ENCODE assay signal across 8 cellular contexts in the genomic region with DNA sequence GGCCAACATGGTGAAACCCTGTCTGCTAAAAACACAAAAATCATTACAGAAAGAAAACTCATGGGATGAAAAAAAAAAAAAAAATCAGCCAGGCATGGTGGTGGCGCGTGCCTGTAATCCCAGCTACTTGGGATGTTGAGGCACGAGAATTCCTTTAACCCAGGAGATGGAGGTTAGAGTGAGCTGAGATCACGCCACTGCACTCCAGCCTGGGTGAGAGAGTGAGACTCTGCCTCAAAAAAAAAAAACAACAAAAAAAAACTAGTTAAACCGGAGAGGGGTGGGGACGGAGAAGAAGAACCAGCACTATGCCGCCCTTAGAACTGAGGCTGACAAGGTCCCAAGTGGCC. TPM values are rescaled to one million over a fixed set of nuclear protein-coding genes. Genes with fewer than 3 reads are reported as not detected.
DNase-seq lines count a peak whose midpoint lies in the region; ATAC-seq, FAIRE-seq and TF ChIP-seq lines count a peak whose summit lies in the region.
"Had no signal": no experiment of that assay in that cellular context is flagged by ENCODE, and none has a peak within 500 bp of the region (broad histone marks: within the 10 kb centered on the region; RNA-seq: fewer than 3 reads in every experiment).

No MANE protein-coding gene starts in this region.

- intact Hi-C loops in CD4-positive, alpha-beta T cell (cut with DNase I, micrococcal nuclease) = loop anchor here in 1 of 2 experiments (1.0 to 10.0 kb wide), 2 partner anchors 9 to 156 kb away; a partner anchor contains a TSS
- intact Hi-C loops in GM12878 (cut with micrococcal nuclease; ENCODE audit: unreplicated experiment) = loop anchor here (5.0 kb wide), 1 partner anchor 41 kb away; a partner anchor contains a TSS

- H3K4me1 Mint-ChIP-seq in CD4-positive, alpha-beta T cell (ENCODE audit: low read depth) = peaks cover 15% of the 10 kb centered on the region

- WGBS in GM12878 (ENCODE audit: insufficient coverage, insufficient replicate concordance, low lambda C conversion rate, missing lambda C conversion rate) = 89% methylated on average over 6 of the region's 7 CpGs
- WGBS in neuronal stem cell (ENCODE audit: extremely low coverage in 2 of 2, insufficient read length in 2 of 2, insufficient replicate concordance in 1 of 2), 2 donors = no CpG with 5 or more reads among the region's 7 CpGs

- no peak overlapping the region for H2AK5ac ChIP-seq in neuronal stem cell (ENCODE audit: low read depth, low read length)

- FAIRE-seq in GM12878 (lab: Jason Lieb, UNC) = no peak

- POLR2A ChIA-PET in CD4-positive, alpha-beta T cell (lab: Charles Lee) = interaction anchor here (0.9 to 3.1 kb wide), 7 partner anchors 9 to 98 kb away, joined by 3 to 26 read pairs (median 6); a partner anchor contains a TSS
- POLR2A ChIA-PET in GM12878 (lab: Charles Lee) = interaction anchor here (0.6 to 2.3 kb wide), 10 partner anchors 8 to 784 kb away, joined by 3 to 18 read pairs (median 3); a partner anchor contains a TSS

- no peak for TF ChIP-seq CTCF in CD4-positive, alpha-beta T cell (IDR thresholded peaks at IDR 0.05)
- no peak for TF ChIP-seq CTCF in GM12878 (IDR thresholded peaks at IDR 0.05 in 2 of 3, conservative IDR thresholded peaks at IDR 0.05 in 1 of 3; ENCODE audit: control insufficient read depth in 2 of 3, extremely low read depth in 1 of 3, insufficient read depth in 1 of 3, low read depth in 3 of 3, low read length in 3 of 3)

- H2AFZ ChIP-seq in GM12878 (ENCODE audit: control insufficient read depth, low read depth, low read length) (peak overlapping the region; percentile 77; the same call in 1 of the 2 replicates), neuronal stem cell (ENCODE audit: low read length) (peak overlapping the region; percentile 78)

- H3K36me3 Mint-ChIP-seq in CD4-positive, alpha-beta T cell (ENCODE audit: low read depth) = no peaks in the 10 kb centered on the region

- CTCF ChIA-PET in CD4-positive, alpha-beta T cell (lab: Charles Lee) = interaction anchor here (0.9 to 2.2 kb wide), 4 partner anchors 8 to 69 kb away, joined by 4 to 16 read pairs (median 6); a partner anchor contains a TSS
- CTCF ChIA-PET in GM12878 (lab: Yijun Ruan, JAX) = interaction anchor here (1.1 to 2.9 kb wide), 3 partner anchors 43 to 62 kb away, joined by 3 to 28 read pairs (median 6); a partner anchor contains a TSS

- RAD21 ChIA-PET in GM12878 (lab: Charles Lee; ENCODE audit: unreplicated experiment) = interaction anchor here (0.7 to 1.9 kb wide), 4 partner anchors 9 to 54 kb away, joined by 3 to 12 read pairs (median 6); a partner anchor contains a TSS

- BruUV-seq in GM12878 (replicated peaks; lab: Mats Ljungman, UMichigan) = no TSS peak

- H3K27me3 Mint-ChIP-seq in CD4-positive, alpha-beta T cell = peaks cover 5% of the 10 kb centered on the region

- no peak for TF ChIP-seq EP300 in GM12878 (IDR thresholded peaks at IDR 0.05; ENCODE audit: borderline replicate concordance in 1 of 2, control insufficient read depth in 1 of 2, low read depth in 2 of 2, low read length in 2 of 2)

- TF ChIP-seq RAD21 in GM12878 (IDR thresholded peaks at IDR 0.05; ENCODE audit: insufficient read depth, low read depth, low read length) = no peak

- H3K18ac ChIP-seq in neuronal stem cell (ENCODE audit: low read length) = no peak overlapping the region

- SMC1A ChIA-PET in GM12878 (lab: Charles Lee; ENCODE audit: uncharacterized antibody, unreplicated experiment) = interaction anchor here (0.6 to 2.0 kb wide), 5 partner anchors 8 to 169 kb away, joined by 3 to 9 read pairs (median 4); a partner anchor contains a TSS

- no peak overlapping the region for H4K91ac ChIP-seq in neuronal stem cell (ENCODE audit: low read depth, low read length, poor library complexity)

- no peaks in the 10 kb centered on the region for H3K9me3 ChIP-seq in CD4-positive, alpha-beta T cell (ENCODE audit: control insufficient read depth, low read length)
- H3K9me3 ChIP-seq in HUES48 (ENCODE audit: control insufficient read depth, insufficient read depth, low read length) = peaks cover under 1% of the 10 kb centered on the region; the same call in 1 of the 2 replicates
- H3K9me3 ChIP-seq in GM12878 (replicated peaks; ENCODE audit: control insufficient read depth, insufficient read depth, low read length) = peaks cover under 1% of the 10 kb centered on the region; the same call in 2 of the 3 replicates
- H3K9me3 ChIP-seq in neuronal stem cell (replicated peaks in 1 of 2; ENCODE audit: control insufficient read depth in 2 of 2, insufficient read depth in 1 of 2, low read depth in 1 of 2, low read length in 2 of 2) = peaks cover under 1 to 6% of the 10 kb centered on the region in 2 donors

- H3K4me3 ChIP-seq in HUES48 (ENCODE audit: low read depth, low read length) (no peak overlapping the region; the same call in 1 of the 2 replicates), GM12878 (no peak overlapping the region), neuronal stem cell (ENCODE audit: low read length in 2 of 2) (no peak overlapping the region)

- peak overlapping the region; percentile 28; the same call in 1 of the 2 replicates for H3K4me2 ChIP-seq in GM12878 (ENCODE audit: control insufficient read depth, insufficient read depth)
- H3K4me2 ChIP-seq in neuronal stem cell (ENCODE audit: insufficient read depth, low read length, poor library complexity, severe bottlenecking) = no peak overlapping the region

- H3K79me2 ChIP-seq in GM12878 (ENCODE audit: control insufficient read depth, insufficient read depth, low read length) = no peaks in the 10 kb centered on the region

- H3K9me3 Mint-ChIP-seq in CD4-positive, alpha-beta T cell = no peaks in the 10 kb centered on the region

- H3K14ac ChIP-seq in neuronal stem cell (ENCODE audit: low read length) = no peak overlapping the region

- H3K27ac ChIP-seq in CD4-positive, alpha-beta T cell (ENCODE audit: low read depth, low read length) = peak overlapping the region; percentile 2
- H3K27ac ChIP-seq in HUES48 (ENCODE audit: low read depth, low read length) (peak overlapping the region; percentile 42), GM12878 (ENCODE audit: control insufficient read depth, insufficient read depth) (no peak overlapping the region), neuronal stem cell (replicated peaks; ENCODE audit: low read length) (no peak overlapping the region)

- no peak for DNase-seq in CD4-positive, alpha-beta T cell
- DNase-seq in GM12878 (ENCODE audit: low read depth, low spot score) (no peak), neuronal stem cell (ENCODE audit: low spot score) (no peak), HuH-7.5 (ENCODE audit: low spot score) (no peak), germinal center (ENCODE audit: low spot score) (no peak)

- no peak overlapping the region for H3K23ac ChIP-seq in neuronal stem cell (ENCODE audit: low read depth, low read length, poor library complexity)

- H3K4me1 ChIP-seq in HUES48 (ENCODE audit: control insufficient read depth, insufficient read depth, low read length) = peaks cover 14% of the 10 kb centered on the region
- H3K4me1 ChIP-seq in GM12878 (ENCODE audit: control insufficient read depth, insufficient read depth, low read length) = peaks cover 18% of the 10 kb centered on the region
- peaks cover 15 to 35% of the 10 kb centered on the region in 2 donors for H3K4me1 ChIP-seq in neuronal stem cell (ENCODE audit: control insufficient read depth in 2 of 2, insufficient read depth in 1 of 2, low read depth in 1 of 2, low read length in 2 of 2)

- H3K9ac ChIP-seq in HUES48 (ENCODE audit: low read depth, low read length) = no peak overlapping the region
- no peak overlapping the region; the same call in 1 of the 2 replicates for H3K9ac ChIP-seq in GM12878 (ENCODE audit: control insufficient read depth, insufficient read depth, low read length)
- no peak overlapping the region for H3K9ac ChIP-seq in neuronal stem cell (ENCODE audit: low read depth, low read length, poor library complexity)

- no peak for TF ChIP-seq POLR2A in GM12878 (IDR thresholded peaks at IDR 0.05; ENCODE audit: low read depth, low read length)

- H2BK15ac ChIP-seq in neuronal stem cell (ENCODE audit: low read length) = no peak overlapping the region

- no peak overlapping the region for H2BK120ac ChIP-seq in neuronal stem cell (ENCODE audit: low read depth, low read length)

- H2BK12ac ChIP-seq in neuronal stem cell (ENCODE audit: low read length) = no peak overlapping the region

- no peaks in the 10 kb centered on the region for H4K20me1 ChIP-seq in GM12878 (ENCODE audit: control insufficient read depth, insufficient read depth)

- no peaks in the 10 kb centered on the region for H3K36me3 ChIP-seq in HUES48 (ENCODE audit: control insufficient read depth, insufficient read depth, low read length)
- no peaks in the 10 kb centered on the region for H3K36me3 ChIP-seq in GM12878 (ENCODE audit: control insufficient read depth in 2 of 2, insufficient read depth in 2 of 2, low read length in 1 of 2)
- H3K36me3 ChIP-seq in neuronal stem cell (replicated peaks in 1 of 2; ENCODE audit: control insufficient read depth in 2 of 2, insufficient read depth in 2 of 2, low read length in 2 of 2) = no peaks in the 10 kb centered on the region

- ATAC-seq in CD4-positive, alpha-beta T cell (ENCODE audit: poor library complexity) = no peak
- no peak for ATAC-seq in GM12878
- ATAC-seq in HG03039 (IDR thresholded peaks at IDR 0.05; ENCODE audit: unreplicated experiment) = no peak

- H2BK5ac ChIP-seq in neuronal stem cell (ENCODE audit: low read length) = no peak overlapping the region

- in situ Hi-C loops in GM12878 (cut with MboI) = no loop called here

- H4K8ac ChIP-seq in neuronal stem cell (ENCODE audit: low read depth, low read length) = no peak overlapping the region

- peak overlapping the region; percentile 87 for H3K27ac Mint-ChIP-seq in CD4-positive, alpha-beta T cell

- peak overlapping the region; percentile 78 for H3K4me3 Mint-ChIP-seq in CD4-positive, alpha-beta T cell

- H3K79me1 ChIP-seq in neuronal stem cell (ENCODE audit: low read depth, low read length) = no peaks in the 10 kb centered on the region

- no peak overlapping the region for H3K4ac ChIP-seq in neuronal stem cell (ENCODE audit: low read length)

- no peaks in the 10 kb centered on the region for H3K27me3 ChIP-seq in CD4-positive, alpha-beta T cell (ENCODE audit: control insufficient read depth, insufficient read depth, low read length)
- H3K27me3 ChIP-seq in HUES48 (ENCODE audit: control insufficient read depth, insufficient read depth, low read length) (peaks cover 39% of the 10 kb centered on the region), GM12878 (replicated peaks in 1 of 2; ENCODE audit: control insufficient read depth in 2 of 2, insufficient read depth in 2 of 2, low read length in 1 of 2) (peaks cover 1 to 5% of the 10 kb centered on the region in 2 experiments; a peak in 3 of 4 replicates), neuronal stem cell (ENCODE audit: control insufficient read depth in 3 of 3, insufficient read depth in 3 of 3, low read depth in 1 of 3, low read length in 3 of 3) (peaks cover 0 to 31% (median 15%) of the 10 kb centered on the region in 3 experiments)

RNA-seq across cellular contexts. Expression of a gene that starts 7.4 kb away (rescaled TPM):
- not detected for total RNA-seq in CD4-positive, alpha-beta T cell
- total RNA-seq in GM12878 (2013; cell fraction: nucleolus; rRNA removed) = not detected in 2 replicates
- not detected in 2 replicates for total RNA-seq in GM12878 (2014; rRNA removed)
- total RNA-seq in GM12878 (2014; rRNA removed; fragmentation: Illumina TruSeq; extraction: Trizol) = not detected in 2 replicates
- total RNA-seq in GM12878 (2021) = 0.13 and 0.19 TPM in 2 replicates
- not detected for polyA plus RNA-seq in GM12878 (2011; ENCODE audit: low read depth)
- not detected in 2 replicates for polyA plus RNA-seq in GM12878 (2011; rRNA removed)
- 0.05 TPM in 1 of 2 replicates, not detected in the other for polyA plus RNA-seq in GM12878 (2011; cell fraction: cytosol; rRNA removed)
- 0.06 and 0.09 TPM in 2 replicates for polyA plus RNA-seq in GM12878 (2011; cell fraction: nucleus; rRNA removed)
- 0.04 and 0.14 TPM in 2 replicates for polyA plus RNA-seq in GM12878 (2012)
- not detected in 2 replicates for polyA plus RNA-seq in GM12878 (2014; fragmentation: Illumina TruSeq; extraction: Trizol)
- polyA plus RNA-seq in GM12878 (2014; fragmentation: Nextera tagmentation; extraction: Ambion mirVana) = not detected
- polyA plus RNA-seq in GM12878 (2014; rRNA removed) = 0.04 TPM in 1 of 2 replicates, not detected in the other
- polyA plus RNA-seq in GM12878 (2016; fragmentation: Nextera tagmentation; extraction: Ambion mirVana) = not detected
- polyA minus RNA-seq in GM12878 (2011; rRNA and poly(A)+ RNA removed) = not detected in 2 replicates
- polyA minus RNA-seq in GM12878 (2011; cell fraction: cytosol; rRNA and poly(A)+ RNA removed) = not detected in 2 replicates
- polyA minus RNA-seq in GM12878 (2011; cell fraction: nucleus; rRNA and poly(A)+ RNA removed) = not detected in 2 replicates
- 0.33 TPM for polyA plus RNA-seq in neuronal stem cell (2013, experiment 1 of 2)
- 0.30 TPM for polyA plus RNA-seq in neuronal stem cell (2013, experiment 2 of 2)

RNA-seq across cellular contexts. Expression of a gene that starts 9.1 kb away (rescaled TPM):
- 10 to 100 TPM; 19.1 to 22.7 TPM for total RNA-seq in CD4-positive, alpha-beta T cell
- 52.1 and 55.2 TPM in 2 replicates for total RNA-seq in GM12878 (2013; cell fraction: nucleolus; rRNA removed)
- total RNA-seq in GM12878 (2014; rRNA removed) = 34.9 and 43.8 TPM in 2 replicates
- total RNA-seq in GM12878 (2014; rRNA removed; fragmentation: Illumina TruSeq; extraction: Trizol) = 14.2 and 19.0 TPM in 2 replicates
- total RNA-seq in GM12878 (2021) = 42.4 and 43.3 TPM in 2 replicates
- polyA plus RNA-seq in GM12878 (2011; ENCODE audit: low read depth) = 8.2 TPM
- 4.1 and 10.3 TPM in 2 replicates for polyA plus RNA-seq in GM12878 (2011; rRNA removed)
- polyA plus RNA-seq in GM12878 (2011; cell fraction: cytosol; rRNA removed) = 19.8 and 36.7 TPM in 2 replicates
- polyA plus RNA-seq in GM12878 (2011; cell fraction: nucleus; rRNA removed) = 75.2 and 97.9 TPM in 2 replicates
- 19.6 and 27.9 TPM in 2 replicates for polyA plus RNA-seq in GM12878 (2012)
- polyA plus RNA-seq in GM12878 (2014; fragmentation: Illumina TruSeq; extraction: Trizol) = 1.7 and 10.9 TPM in 2 replicates
- polyA plus RNA-seq in GM12878 (2014; fragmentation: Nextera tagmentation; extraction: Ambion mirVana) = 1 to 10 TPM; 1.5 to 7.2 TPM
- polyA plus RNA-seq in GM12878 (2014; rRNA removed) = 48.4 and 58.7 TPM in 2 replicates
- polyA plus RNA-seq in GM12878 (2016; fragmentation: Nextera tagmentation; extraction: Ambion mirVana) = 10 to 100 TPM; 31.9 to 41.9 TPM
- polyA minus RNA-seq in GM12878 (2011; rRNA and poly(A)+ RNA removed) = 5.9 and 17.9 TPM in 2 replicates
- polyA minus RNA-seq in GM12878 (2011; cell fraction: cytosol; rRNA and poly(A)+ RNA removed) = 8.3 and 13.8 TPM in 2 replicates
- polyA minus RNA-seq in GM12878 (2011; cell fraction: nucleus; rRNA and poly(A)+ RNA removed) = 26.1 and 47.5 TPM in 2 replicates
- 21.8 TPM for polyA plus RNA-seq in neuronal stem cell (2013, experiment 1 of 2)
- polyA plus RNA-seq in neuronal stem cell (2013, experiment 2 of 2) = 24.2 TPM

RNA-seq across cellular contexts. Expression of a gene that starts 21.3 kb away (rescaled TPM):
- total RNA-seq in CD4-positive, alpha-beta T cell = not detected
- 0.19 TPM in 1 of 2 replicates, not detected in the other for total RNA-seq in GM12878 (2013; cell fraction: nucleolus; rRNA removed)
- total RNA-seq in GM12878 (2014; rRNA removed) = not detected in 2 replicates
- total RNA-seq in GM12878 (2014; rRNA removed; fragmentation: Illumina TruSeq; extraction: Trizol) = not detected in 2 replicates
- total RNA-seq in GM12878 (2021) = not detected in 2 replicates
- not detected for polyA plus RNA-seq in GM12878 (2011; ENCODE audit: low read depth)
- not detected in 2 replicates for polyA plus RNA-seq in GM12878 (2011; rRNA removed)
- not detected in 2 replicates for polyA plus RNA-seq in GM12878 (2011; cell fraction: cytosol; rRNA removed)
- polyA plus RNA-seq in GM12878 (2011; cell fraction: nucleus; rRNA removed) = not detected in 2 replicates
- polyA plus RNA-seq in GM12878 (2012) = 0.04 and 0.05 TPM in 2 replicates
- not detected in 2 replicates for polyA plus RNA-seq in GM12878 (2014; fragmentation: Illumina TruSeq; extraction: Trizol)
- not detected for polyA plus RNA-seq in GM12878 (2014; fragmentation: Nextera tagmentation; extraction: Ambion mirVana)
- polyA plus RNA-seq in GM12878 (2014; rRNA removed) = not detected in 2 replicates
- not detected for polyA plus RNA-seq in GM12878 (2016; fragmentation: Nextera tagmentation; extraction: Ambion mirVana)
- polyA minus RNA-seq in GM12878 (2011; rRNA and poly(A)+ RNA removed) = not detected in 2 replicates
- polyA minus RNA-seq in GM12878 (2011; cell fraction: cytosol; rRNA and poly(A)+ RNA removed) = not detected in 2 replicates
- not detected in 2 replicates for polyA minus RNA-seq in GM12878 (2011; cell fraction: nucleus; rRNA and poly(A)+ RNA removed)
- polyA plus RNA-seq in neuronal stem cell (2013, experiment 1 of 2) = 0.03 TPM
- 0.03 TPM for polyA plus RNA-seq in neuronal stem cell (2013, experiment 2 of 2)
- total RNA-seq: activated CD8-positive, alpha-beta memory T cell treated with anti-CD3 and anti-CD28 coated beads for 36 hours had no signal

RNA-seq across cellular contexts. Expression of a gene that starts 31.3 kb away (rescaled TPM):
- total RNA-seq in CD4-positive, alpha-beta T cell = 1 to 10 TPM in 1 of 2 experiments, under 1 TPM in 1; 0.38 to 1.0 TPM
- 12.5 and 13.6 TPM in 2 replicates for total RNA-seq in GM12878 (2013; cell fraction: nucleolus; rRNA removed)
- 75.7 and 88.1 TPM in 2 replicates for total RNA-seq in GM12878 (2014; rRNA removed)
- total RNA-seq in GM12878 (2014; rRNA removed; fragmentation: Illumina TruSeq; extraction: Trizol) = 37.8 and 40.3 TPM in 2 replicates
- 105 TPM in 2 replicates for total RNA-seq in GM12878 (2021)
- polyA plus RNA-seq in GM12878 (2011; ENCODE audit: low read depth) = 19.6 TPM
- polyA plus RNA-seq in GM12878 (2011; rRNA removed) = 23.4 and 49.3 TPM in 2 replicates
- polyA plus RNA-seq in GM12878 (2011; cell fraction: cytosol; rRNA removed) = 67.6 and 105 TPM in 2 replicates
- polyA plus RNA-seq in GM12878 (2011; cell fraction: nucleus; rRNA removed) = 67.8 and 71.5 TPM in 2 replicates
- polyA plus RNA-seq in GM12878 (2012) = 55.9 and 82.4 TPM in 2 replicates
- polyA plus RNA-seq in GM12878 (2014; fragmentation: Illumina TruSeq; extraction: Trizol) = 18.7 and 43.8 TPM in 2 replicates
- polyA plus RNA-seq in GM12878 (2014; fragmentation: Nextera tagmentation; extraction: Ambion mirVana) = 1 to 10 TPM; 2.7 to 5.2 TPM
- polyA plus RNA-seq in GM12878 (2014; rRNA removed) = 107 and 124 TPM in 2 replicates
- polyA plus RNA-seq in GM12878 (2016; fragmentation: Nextera tagmentation; extraction: Ambion mirVana) = 100 to 1,000 TPM; 104 to 119 TPM
- 35.3 and 70.7 TPM in 2 replicates for polyA minus RNA-seq in GM12878 (2011; rRNA and poly(A)+ RNA removed)
- 24.8 and 24.9 TPM in 2 replicates for polyA minus RNA-seq in GM12878 (2011; cell fraction: cytosol; rRNA and poly(A)+ RNA removed)
- 10.5 and 11.3 TPM in 2 replicates for polyA minus RNA-seq in GM12878 (2011; cell fraction: nucleus; rRNA and poly(A)+ RNA removed)
- polyA plus RNA-seq in neuronal stem cell (2013, experiment 1 of 2) = 53.9 TPM
- 52.1 TPM for polyA plus RNA-seq in neuronal stem cell (2013, experiment 2 of 2)

RNA-seq across cellular contexts. Expression of a gene that starts 40.8 kb away (rescaled TPM):
- total RNA-seq in CD4-positive, alpha-beta T cell = 10 to 100 TPM; 10.8 to 13.3 TPM
- total RNA-seq in GM12878 (2013; cell fraction: nucleolus; rRNA removed) = 15.6 and 17.5 TPM in 2 replicates
- total RNA-seq in GM12878 (2014; rRNA removed) (8.7 and 8.9 TPM in 2 replicates), GM12878 (2014; rRNA removed; fragmentation: Illumina TruSeq; extraction: Trizol) (6.3 and 6.4 TPM in 2 replicates), GM12878 (2021) (18.1 and 20.1 TPM in 2 replicates)
- polyA plus RNA-seq in GM12878 (2011; ENCODE audit: low read depth) = 6.4 TPM
- polyA plus RNA-seq in GM12878 (2011; rRNA removed) (6.5 and 9.8 TPM in 2 replicates), GM12878 (2014; fragmentation: Illumina TruSeq; extraction: Trizol) (7.8 and 9.5 TPM in 2 replicates), GM12878 (2014; fragmentation: Nextera tagmentation; extraction: Ambion mirVana) (1 to 10 TPM in 1 of 2 experiments, under 1 TPM in 1; 0.48 to 1.3 TPM), GM12878 (2014; rRNA removed) (13.5 and 14.7 TPM in 2 replicates), GM12878 (2016; fragmentation: Nextera tagmentation; extraction: Ambion mirVana) (1 to 10 TPM; 2.7 TPM)
- 14.8 and 16.6 TPM in 2 replicates for polyA plus RNA-seq in GM12878 (2011; cell fraction: cytosol; rRNA removed)
- polyA plus RNA-seq in GM12878 (2011; cell fraction: nucleus; rRNA removed) = 76.6 and 84.7 TPM in 2 replicates
- polyA plus RNA-seq in GM12878 (2012) = 13.3 and 15.1 TPM in 2 replicates
- polyA minus RNA-seq in GM12878 (2011; rRNA and poly(A)+ RNA removed) = 6.4 and 8.6 TPM in 2 replicates
- 2.8 and 3.4 TPM in 2 replicates for polyA minus RNA-seq in GM12878 (2011; cell fraction: cytosol; rRNA and poly(A)+ RNA removed)
- polyA minus RNA-seq in GM12878 (2011; cell fraction: nucleus; rRNA and poly(A)+ RNA removed) = 5.6 and 7.9 TPM in 2 replicates
- polyA plus RNA-seq in neuronal stem cell (2013, experiment 1 of 2) = 16.1 TPM
- polyA plus RNA-seq in neuronal stem cell (2013, experiment 2 of 2) = 17.2 TPM

Comparison
In these comparisons a context has a peak if more than half of its experiments do, and no peak if none do; other contexts are left out.
1. H3K27ac ChIP-seq: peak in CD4-positive, alpha-beta T cell (single experiment) and HUES48 (single experiment); none in GM12878 (single experiment) and neuronal stem cell (single experiment).